2 cellular contexts compared by ENCODE assay signal in genomic region chr2:24816404-24816803, GRCh38.
TF ChIP-seq lines count a peak whose summit lies in the region.

No MANE protein-coding gene starts in this region.

TF ChIP-seq in SK-N-SH, 30 proteins besides CTCF, POLR2A, EP300 and RAD21:
- TF ChIP-seq MAX (IDR thresholded peaks at IDR 0.05; ENCODE audit: low read depth) (no peak), FOSL2 (IDR thresholded peaks at IDR 0.05; ENCODE audit: borderline replicate concordance, low read depth) (no peak), ELF1 (IDR thresholded peaks at IDR 0.05) (no peak), MEF2A (IDR thresholded peaks at IDR 0.05; ENCODE audit: borderline replicate concordance, low read depth) (no peak), SIN3A (IDR thresholded peaks at IDR 0.05; ENCODE audit: borderline replicate concordance, low read depth, low read length) (no peak), TEAD4 (IDR thresholded peaks at IDR 0.05; ENCODE audit: borderline replicate concordance, insufficient read depth) (no peak), FOXJ3 (CRISPR knock-in tag; IDR thresholded peaks at IDR 0.05) (no peak), JUND (IDR thresholded peaks at IDR 0.05) (no peak), FOXM1 (IDR thresholded peaks at IDR 0.05; ENCODE audit: low read depth) (no peak), EZH2phosphoT487 (IDR thresholded peaks at IDR 0.05; ENCODE audit: borderline replicate concordance, low read depth) (no peak), MXI1 (IDR thresholded peaks at IDR 0.05; ENCODE audit: low read depth, low read length) (no peak), GABPA (IDR thresholded peaks at IDR 0.05; ENCODE audit: low read depth) (no peak)
- TF ChIP-seq, protein P1, sequence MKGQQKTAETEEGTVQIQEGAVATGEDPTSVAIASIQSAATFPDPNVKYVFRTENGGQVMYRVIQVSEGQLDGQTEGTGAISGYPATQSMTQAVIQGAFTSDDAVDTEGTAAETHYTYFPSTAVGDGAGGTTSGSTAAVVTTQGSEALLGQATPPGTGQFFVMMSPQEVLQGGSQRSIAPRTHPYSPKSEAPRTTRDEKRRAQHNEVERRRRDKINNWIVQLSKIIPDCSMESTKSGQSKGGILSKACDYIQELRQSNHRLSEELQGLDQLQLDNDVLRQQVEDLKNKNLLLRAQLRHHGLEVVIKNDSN (IDR thresholded peaks at IDR 0.05; ENCODE audit: borderline replicate concordance, low read depth), result no peak
- TF ChIP-seq, protein P2, sequence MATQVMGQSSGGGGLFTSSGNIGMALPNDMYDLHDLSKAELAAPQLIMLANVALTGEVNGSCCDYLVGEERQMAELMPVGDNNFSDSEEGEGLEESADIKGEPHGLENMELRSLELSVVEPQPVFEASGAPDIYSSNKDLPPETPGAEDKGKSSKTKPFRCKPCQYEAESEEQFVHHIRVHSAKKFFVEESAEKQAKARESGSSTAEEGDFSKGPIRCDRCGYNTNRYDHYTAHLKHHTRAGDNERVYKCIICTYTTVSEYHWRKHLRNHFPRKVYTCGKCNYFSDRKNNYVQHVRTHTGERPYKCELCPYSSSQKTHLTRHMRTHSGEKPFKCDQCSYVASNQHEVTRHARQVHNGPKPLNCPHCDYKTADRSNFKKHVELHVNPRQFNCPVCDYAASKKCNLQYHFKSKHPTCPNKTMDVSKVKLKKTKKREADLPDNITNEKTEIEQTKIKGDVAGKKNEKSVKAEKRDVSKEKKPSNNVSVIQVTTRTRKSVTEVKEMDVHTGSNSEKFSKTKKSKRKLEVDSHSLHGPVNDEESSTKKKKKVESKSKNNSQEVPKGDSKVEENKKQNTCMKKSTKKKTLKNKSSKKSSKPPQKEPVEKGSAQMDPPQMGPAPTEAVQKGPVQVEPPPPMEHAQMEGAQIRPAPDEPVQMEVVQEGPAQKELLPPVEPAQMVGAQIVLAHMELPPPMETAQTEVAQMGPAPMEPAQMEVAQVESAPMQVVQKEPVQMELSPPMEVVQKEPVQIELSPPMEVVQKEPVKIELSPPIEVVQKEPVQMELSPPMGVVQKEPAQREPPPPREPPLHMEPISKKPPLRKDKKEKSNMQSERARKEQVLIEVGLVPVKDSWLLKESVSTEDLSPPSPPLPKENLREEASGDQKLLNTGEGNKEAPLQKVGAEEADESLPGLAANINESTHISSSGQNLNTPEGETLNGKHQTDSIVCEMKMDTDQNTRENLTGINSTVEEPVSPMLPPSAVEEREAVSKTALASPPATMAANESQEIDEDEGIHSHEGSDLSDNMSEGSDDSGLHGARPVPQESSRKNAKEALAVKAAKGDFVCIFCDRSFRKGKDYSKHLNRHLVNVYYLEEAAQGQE (IDR thresholded peaks at IDR 0.05; ENCODE audit: low read depth, low read length), result no peak

TF ChIP-seq in SK-N-SH treated with all-trans-retinoic acid at 6 μM for 48 hours, 23 proteins besides CTCF, POLR2A, EP300 and RAD21:
- no peak for TF ChIP-seq TCF4 (CRISPR knock-in tag; IDR thresholded peaks at IDR 0.05; ENCODE audit: borderline replicate concordance)
- no peak for TF ChIP-seq SNAI2 (CRISPR knock-in tag; IDR thresholded peaks at IDR 0.05)
